Comparison of ENCODE assay signal across 3 cellular contexts in genomic region chr11:82828472-82828871, GRCh38.
TF ChIP-seq lines count a peak whose summit lies in the region.

No MANE protein-coding gene starts in this region.

TF ChIP-seq in HepG2, 621 proteins besides CTCF, POLR2A, EP300 and RAD21:
- TF ChIP-seq MAFF (IDR thresholded peaks at IDR 0.05; ENCODE audit: low read depth, low read length) (peak; percentile 87), POLR2AphosphoS2 (IDR thresholded peaks at IDR 0.05; ENCODE audit: low read depth, low read length) (no peak), MAFK (conservative IDR thresholded peaks at IDR 0.05 in 1 of 2, IDR thresholded peaks at IDR 0.05 in 1 of 2; ENCODE audit: low read length in 2 of 2) (peak; percentile 84 to 90)

TF ChIP-seq in IMR-90, 13 proteins besides CTCF, POLR2A, EP300 and RAD21:
- TF ChIP-seq SMC3 (IDR thresholded peaks at IDR 0.05; ENCODE audit: low read depth, low read length), result no peak
- TF ChIP-seq MAFK (IDR thresholded peaks at IDR 0.05; ENCODE audit: low read depth, low read length), result peak; percentile 78
TF ChIP-seq in IMR-90: peak in this region for 1.

TF ChIP-seq in K562, 482 proteins besides CTCF, POLR2A, EP300 and RAD21:
- TF ChIP-seq WHSC1 (IDR thresholded peaks at IDR 0.05; ENCODE audit: low read length) (no peak), MAFG (tag; conservative IDR thresholded peaks at IDR 0.05) (peak; percentile 72), C11orf30 (IDR thresholded peaks at IDR 0.05; ENCODE audit: low read depth) (peak; percentile 74), MAFF (IDR thresholded peaks at IDR 0.05; ENCODE audit: low read length) (peak; percentile 66; the same call in 1 of the 2 replicates), NFXL1 (CRISPR knock-in tag; IDR thresholded peaks at IDR 0.05) (no peak), ZNF316 (IDR thresholded peaks at IDR 0.05) (peak; percentile 86), RBM25 (IDR thresholded peaks at IDR 0.05; ENCODE audit: low read depth, low read length, severe bottlenecking) (no peak), AFF4 (CRISPR knock-in tag; IDR thresholded peaks at IDR 0.05) (no peak), MAFK (IDR thresholded peaks at IDR 0.05; ENCODE audit: low read length) (peak; percentile 46; the same call in 1 of the 2 replicates), ATF6 (CRISPR knock-in tag; IDR thresholded peaks at IDR 0.05) (no peak)
